In the genomic region with DNA sequence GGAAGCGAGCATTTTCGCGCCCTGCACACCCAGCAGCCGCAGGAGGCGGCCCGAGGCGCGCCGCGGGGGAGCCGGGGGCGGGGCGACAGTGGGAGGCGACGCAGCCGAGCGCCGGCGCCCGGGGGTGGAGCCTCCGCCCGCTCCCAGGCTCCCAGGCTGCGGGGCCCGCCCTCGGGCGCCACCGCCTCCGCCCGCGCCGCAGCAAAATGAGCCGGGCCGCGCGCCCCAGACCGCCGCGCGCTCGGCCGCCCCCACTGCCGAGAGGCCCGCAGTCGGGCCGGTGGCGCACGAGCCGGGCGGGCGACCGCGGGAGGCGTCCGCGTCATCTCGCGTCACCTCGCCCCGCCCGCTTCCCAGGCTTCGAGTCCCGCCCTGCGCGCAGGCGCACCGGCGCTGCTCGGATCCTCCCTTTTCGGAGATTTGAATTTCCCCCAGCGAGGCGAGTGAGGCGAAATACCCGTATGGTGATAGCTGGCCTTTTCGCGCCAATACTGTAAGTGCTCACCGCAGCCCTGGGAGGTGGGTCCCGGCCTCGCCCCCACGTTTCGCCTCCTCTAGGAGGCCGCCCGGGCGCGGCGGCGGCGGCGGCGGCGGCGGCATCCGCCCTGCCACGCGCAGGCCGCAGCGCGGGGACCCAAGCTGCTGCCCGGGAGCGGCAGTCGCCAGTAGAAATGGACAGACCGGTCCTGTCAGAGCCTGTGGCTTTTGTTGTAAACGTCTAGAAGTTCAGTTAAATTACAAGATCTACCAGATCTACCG, we compare ENCODE assay signal across 1 cellular context.
TF ChIP-seq lines count a peak whose summit lies in the region.

A gene with protein sequence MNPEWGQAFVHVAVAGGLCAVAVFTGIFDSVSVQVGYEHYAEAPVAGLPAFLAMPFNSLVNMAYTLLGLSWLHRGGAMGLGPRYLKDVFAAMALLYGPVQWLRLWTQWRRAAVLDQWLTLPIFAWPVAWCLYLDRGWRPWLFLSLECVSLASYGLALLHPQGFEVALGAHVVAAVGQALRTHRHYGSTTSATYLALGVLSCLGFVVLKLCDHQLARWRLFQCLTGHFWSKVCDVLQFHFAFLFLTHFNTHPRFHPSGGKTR (plus strand): TSS at position 387 of the 759 bp plus-strand sequence. CDS start 9,309 bp downstream, outside the sequence.

TF ChIP-seq in GM23338, 12 proteins besides CTCF, POLR2A, EP300 and RAD21 (continued from another document):
- TF ChIP-seq, protein P1, sequence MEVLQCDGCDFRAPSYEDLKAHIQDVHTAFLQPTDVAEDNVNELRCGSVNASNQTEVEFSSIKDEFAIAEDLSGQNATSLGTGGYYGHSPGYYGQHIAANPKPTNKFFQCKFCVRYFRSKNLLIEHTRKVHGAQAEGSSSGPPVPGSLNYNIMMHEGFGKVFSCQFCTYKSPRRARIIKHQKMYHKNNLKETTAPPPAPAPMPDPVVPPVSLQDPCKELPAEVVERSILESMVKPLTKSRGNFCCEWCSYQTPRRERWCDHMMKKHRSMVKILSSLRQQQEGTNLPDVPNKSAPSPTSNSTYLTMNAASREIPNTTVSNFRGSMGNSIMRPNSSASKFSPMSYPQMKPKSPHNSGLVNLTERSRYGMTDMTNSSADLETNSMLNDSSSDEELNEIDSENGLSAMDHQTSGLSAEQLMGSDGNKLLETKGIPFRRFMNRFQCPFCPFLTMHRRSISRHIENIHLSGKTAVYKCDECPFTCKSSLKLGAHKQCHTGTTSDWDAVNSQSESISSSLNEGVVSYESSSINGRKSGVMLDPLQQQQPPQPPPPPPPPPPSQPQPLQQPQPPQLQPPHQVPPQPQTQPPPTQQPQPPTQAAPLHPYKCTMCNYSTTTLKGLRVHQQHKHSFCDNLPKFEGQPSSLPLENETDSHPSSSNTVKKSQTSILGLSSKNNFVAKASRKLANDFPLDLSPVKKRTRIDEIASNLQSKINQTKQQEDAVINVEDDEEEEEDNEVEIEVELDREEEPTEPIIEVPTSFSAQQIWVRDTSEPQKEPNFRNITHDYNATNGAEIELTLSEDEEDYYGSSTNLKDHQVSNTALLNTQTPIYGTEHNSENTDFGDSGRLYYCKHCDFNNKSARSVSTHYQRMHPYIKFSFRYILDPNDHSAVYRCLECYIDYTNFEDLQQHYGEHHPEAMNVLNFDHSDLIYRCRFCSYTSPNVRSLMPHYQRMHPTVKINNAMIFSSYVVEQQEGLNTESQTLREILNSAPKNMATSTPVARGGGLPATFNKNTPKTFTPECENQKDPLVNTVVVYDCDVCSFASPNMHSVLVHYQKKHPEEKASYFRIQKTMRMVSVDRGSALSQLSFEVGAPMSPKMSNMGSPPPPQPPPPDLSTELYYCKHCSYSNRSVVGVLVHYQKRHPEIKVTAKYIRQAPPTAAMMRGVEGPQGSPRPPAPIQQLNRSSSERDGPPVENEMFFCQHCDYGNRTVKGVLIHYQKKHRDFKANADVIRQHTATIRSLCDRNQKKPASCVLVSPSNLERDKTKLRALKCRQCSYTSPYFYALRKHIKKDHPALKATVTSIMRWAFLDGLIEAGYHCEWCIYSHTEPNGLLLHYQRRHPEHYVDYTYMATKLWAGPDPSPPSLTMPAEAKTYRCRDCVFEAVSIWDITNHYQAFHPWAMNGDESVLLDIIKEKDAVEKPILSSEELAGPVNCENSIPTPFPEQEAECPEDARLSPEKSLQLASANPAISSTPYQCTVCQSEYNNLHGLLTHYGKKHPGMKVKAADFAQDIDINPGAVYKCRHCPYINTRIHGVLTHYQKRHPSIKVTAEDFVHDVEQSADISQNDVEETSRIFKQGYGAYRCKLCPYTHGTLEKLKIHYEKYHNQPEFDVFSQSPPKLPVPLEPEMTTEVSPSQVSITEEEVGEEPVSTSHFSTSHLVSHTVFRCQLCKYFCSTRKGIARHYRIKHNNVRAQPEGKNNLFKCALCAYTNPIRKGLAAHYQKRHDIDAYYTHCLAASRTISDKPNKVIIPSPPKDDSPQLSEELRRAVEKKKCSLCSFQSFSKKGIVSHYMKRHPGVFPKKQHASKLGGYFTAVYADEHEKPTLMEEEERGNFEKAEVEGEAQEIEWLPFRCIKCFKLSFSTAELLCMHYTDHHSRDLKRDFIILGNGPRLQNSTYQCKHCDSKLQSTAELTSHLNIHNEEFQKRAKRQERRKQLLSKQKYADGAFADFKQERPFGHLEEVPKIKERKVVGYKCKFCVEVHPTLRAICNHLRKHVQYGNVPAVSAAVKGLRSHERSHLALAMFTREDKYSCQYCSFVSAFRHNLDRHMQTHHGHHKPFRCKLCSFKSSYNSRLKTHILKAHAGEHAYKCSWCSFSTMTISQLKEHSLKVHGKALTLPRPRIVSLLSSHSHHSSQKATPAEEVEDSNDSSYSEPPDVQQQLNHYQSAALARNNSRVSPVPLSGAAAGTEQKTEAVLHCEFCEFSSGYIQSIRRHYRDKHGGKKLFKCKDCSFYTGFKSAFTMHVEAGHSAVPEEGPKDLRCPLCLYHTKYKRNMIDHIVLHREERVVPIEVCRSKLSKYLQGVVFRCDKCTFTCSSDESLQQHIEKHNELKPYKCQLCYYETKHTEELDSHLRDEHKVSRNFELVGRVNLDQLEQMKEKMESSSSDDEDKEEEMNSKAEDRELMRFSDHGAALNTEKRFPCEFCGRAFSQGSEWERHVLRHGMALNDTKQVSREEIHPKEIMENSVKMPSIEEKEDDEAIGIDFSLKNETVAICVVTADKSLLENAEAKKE (CRISPR knock-in tag; IDR thresholded peaks at IDR 0.05) = no peak
- TF ChIP-seq POLR2AphosphoS5 (IDR thresholded peaks at IDR 0.05; ENCODE audit: low read depth) = no peak; the same call in 1 of the 2 replicates
